1 cellular context compared by ENCODE assay signal in genomic region chr21:44300262-44300959, GRCh38.
TF ChIP-seq lines count a peak whose summit lies in the region.

No MANE protein-coding gene starts in this region.

TF ChIP-seq in HepG2, 621 proteins besides CTCF, POLR2A, EP300 and RAD21 (continued from another document and continues in another):
- no peak for TF ChIP-seq ATF2 (CRISPR knock-in tag; IDR thresholded peaks at IDR 0.05)
- TF ChIP-seq ARID5B (CRISPR knock-in tag; IDR thresholded peaks at IDR 0.05), result no peak
- TF ChIP-seq SAP130 (CRISPR knock-in tag; IDR thresholded peaks at IDR 0.05; ENCODE audit: low read depth), result peak; percentile 69
- no peak for TF ChIP-seq PLSCR1 (CRISPR knock-in tag; IDR thresholded peaks at IDR 0.05; ENCODE audit: borderline replicate concordance)
- TF ChIP-seq SP1 (IDR thresholded peaks at IDR 0.05), result no peak
- TF ChIP-seq SP1 (CRISPR knock-in tag; IDR thresholded peaks at IDR 0.05), result no peak
- TF ChIP-seq ZNF784 (CRISPR knock-in tag; IDR thresholded peaks at IDR 0.05; ENCODE audit: borderline replicate concordance), result peak; percentile 68; the same call in 1 of the 2 replicates
- TF ChIP-seq HMGXB3 (CRISPR knock-in tag; IDR thresholded peaks at IDR 0.05; ENCODE audit: borderline replicate concordance), result no peak
- TF ChIP-seq PLRG1 (conservative IDR thresholded peaks at IDR 0.05), result no peak
- no peak for TF ChIP-seq ZNF275 (CRISPR knock-in tag; IDR thresholded peaks at IDR 0.05; ENCODE audit: borderline replicate concordance)
- TF ChIP-seq SRSF4 (IDR thresholded peaks at IDR 0.05; ENCODE audit: low read depth, low read length, poor library complexity, severe bottlenecking), result no peak
- no peak for TF ChIP-seq ZNF382 (CRISPR knock-in tag; IDR thresholded peaks at IDR 0.05; ENCODE audit: borderline replicate concordance)
- TF ChIP-seq RNF219 (CRISPR knock-in tag; IDR thresholded peaks at IDR 0.05), result no peak
- TF ChIP-seq ZKSCAN5 (CRISPR knock-in tag; IDR thresholded peaks at IDR 0.05), result no peak
- no peak for TF ChIP-seq JARID2 (CRISPR knock-in tag; IDR thresholded peaks at IDR 0.05; ENCODE audit: insufficient replicate concordance)
- no peak for TF ChIP-seq ZHX1 (CRISPR knock-in tag; IDR thresholded peaks at IDR 0.05; ENCODE audit: low read depth)
- TF ChIP-seq ZNF430 (CRISPR knock-in tag; IDR thresholded peaks at IDR 0.05), result no peak; the same call in 1 of the 2 replicates
- no peak for TF ChIP-seq SSRP1 (CRISPR knock-in tag; IDR thresholded peaks at IDR 0.05)
- TF ChIP-seq ZNF549 (CRISPR knock-in tag; IDR thresholded peaks at IDR 0.05), result no peak
- TF ChIP-seq HMG20B (CRISPR knock-in tag; conservative IDR thresholded peaks at IDR 0.05), result no peak
- no peak for TF ChIP-seq ZNF567 (CRISPR knock-in tag; IDR thresholded peaks at IDR 0.05; ENCODE audit: borderline replicate concordance)
- TF ChIP-seq KLF16 (CRISPR knock-in tag; IDR thresholded peaks at IDR 0.05), result no peak; a peak in 1 of 4 replicates
- TF ChIP-seq REL (CRISPR knock-in tag; conservative IDR thresholded peaks at IDR 0.05), result no peak
- TF ChIP-seq ZNF329 (CRISPR knock-in tag; IDR thresholded peaks at IDR 0.05; ENCODE audit: low read depth), result no peak
- no peak for TF ChIP-seq THAP9 (CRISPR knock-in tag; IDR thresholded peaks at IDR 0.05; ENCODE audit: borderline replicate concordance)
- TF ChIP-seq CREB3 (CRISPR knock-in tag; IDR thresholded peaks at IDR 0.05), result no peak
- no peak for TF ChIP-seq PCBP1 (IDR thresholded peaks at IDR 0.05; ENCODE audit: borderline replicate concordance, low read depth, low read length)
- no peak for TF ChIP-seq ERF (CRISPR knock-in tag; IDR thresholded peaks at IDR 0.05)
- no peak for TF ChIP-seq HOMEZ (CRISPR knock-in tag; IDR thresholded peaks at IDR 0.05; ENCODE audit: low read depth)
- TF ChIP-seq CCDC6 (CRISPR knock-in tag; IDR thresholded peaks at IDR 0.05), result no peak
